In genomic region chr2:116467243-116467642, GRCh38 we compare ENCODE assay signal across 14 cellular contexts.
DNase-seq lines count a peak whose midpoint lies in the region.
"Had no signal": no experiment of that assay in that cellular context is flagged by ENCODE, and none has a peak within 500 bp of the region (broad histone marks: within the 10 kb centered on the region; RNA-seq: fewer than 3 reads in every experiment).

No MANE protein-coding gene starts in this region.

- DNase-seq in DMS153 (lab: John Stamatoyannopoulos, UW) (peak; percentile 61), DMS153 treated with DMSO at 0.1 percent for 48 hours (lab: John Stamatoyannopoulos, UW; ENCODE audit: unreplicated experiment) (no peak), HT1080 (ENCODE audit: low read depth) (peak; percentile 2), NCI-H2081 (lab: John Stamatoyannopoulos, UW) (peak; percentile 52 to 89), astrocyte of the hippocampus (ENCODE audit: low read depth, low spot score) (peak; percentile 17), C1 segment of cervical spinal cord (lab: John Stamatoyannopoulos, UW) (no peak)
- DNase-seq in stimulated activated CD4-positive, alpha-beta T cell treated with anti-CD3 and anti-CD28 coated beads, Interleukin-4, amount 100 ng/mL, for 24 hours = no peak
- DNase-seq in activated CD4-positive, alpha-beta T cell treated with anti-CD3 and anti-CD28 coated beads, Interleukin-2, amount 50 U/mL, for 1 hour = no peak
- DNase-seq: DMS79, NCI-H2107, NCI-H524, PC-3, T-cell, T1000 had no signal

Comparison
In these comparisons a context has a peak if more than half of its experiments do, and no peak if none do; other contexts are left out.
1. DNase-seq: peak in DMS153 (single experiment), HT1080 (single experiment), NCI-H2081 (2 of 2) and astrocyte of the hippocampus (single experiment); none in DMS153 treated with DMSO at 0.1 percent for 48 hours (single experiment), C1 segment of cervical spinal cord (0 of 14), stimulated activated CD4-positive, alpha-beta T cell treated with anti-CD3 and anti-CD28 coated beads, Interleukin-4, amount 100 ng/mL, for 24 hours (single experiment) and activated CD4-positive, alpha-beta T cell treated with anti-CD3 and anti-CD28 coated beads, Interleukin-2, amount 50 U/mL, for 1 hour (single experiment).